Comparison of ENCODE assay signal across 12 cellular contexts in the genomic region with DNA sequence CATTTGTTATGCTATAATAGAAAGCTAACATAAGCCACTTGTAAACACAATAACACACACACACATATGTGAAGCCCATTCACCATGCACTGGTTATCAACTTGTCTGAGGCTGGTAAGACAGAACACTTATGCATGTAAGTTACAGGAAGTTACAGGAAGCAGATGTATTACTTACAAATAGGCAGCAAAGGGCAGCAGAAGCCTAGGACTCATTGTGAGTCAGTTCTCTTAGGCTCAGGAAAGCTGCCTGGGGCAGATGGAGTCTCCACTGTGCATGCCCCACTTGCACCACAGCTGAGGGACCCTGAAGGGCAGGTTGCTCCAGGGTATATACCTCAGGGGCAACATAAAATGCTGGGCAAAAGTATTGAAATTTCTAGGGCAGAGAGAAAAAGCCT.
DNase-seq lines count a peak whose midpoint lies in the region; ATAC-seq and TF ChIP-seq lines count a peak whose summit lies in the region.
"Had no signal": no experiment of that assay in that cellular context is flagged by ENCODE, and none has a peak within 500 bp of the region (broad histone marks: within the 10 kb centered on the region; RNA-seq: fewer than 3 reads in every experiment).

No MANE protein-coding gene starts in this region.

- intact Hi-C loops in MCF 10A (cut with micrococcal nuclease) (loop anchor here (1.0 to 5.0 kb wide), 2 partner anchors 436 to 489 kb away; no protein-coding TSS in a partner anchor), breast epithelium (cut with DNase I; ENCODE audit: low total_unique reads) (no loop called here), esophagus muscularis mucosa (cut with DNase I) (no loop called here)

- H3K36me3 ChIP-seq in breast epithelium, result no peaks in the 10 kb centered on the region
- no peaks in the 10 kb centered on the region for H3K36me3 ChIP-seq in smooth muscle cell (ENCODE audit: low read depth)
- no peaks in the 10 kb centered on the region for H3K36me3 ChIP-seq in esophagus muscularis mucosa

- TF ChIP-seq POLR2A in breast epithelium (IDR thresholded peaks at IDR 0.05) (no peak), esophagus muscularis mucosa (IDR thresholded peaks at IDR 0.05; ENCODE audit: low read depth) (no peak)

- H3K4me2 ChIP-seq in smooth muscle cell, result no peak overlapping the region

- no peaks in the 10 kb centered on the region for H3K36me3 Mint-ChIP-seq in MCF 10A (ENCODE audit: insufficient read depth, unreplicated experiment)
- H3K36me3 Mint-ChIP-seq: stimulated activated naive B cell treated with anti-CD40 and anti-IgM and Interleukin-4, amounts not matched to agents 10 μg/mL and 1 μg/mL and 100 μg/mL, for 72 hours had no signal

- no peaks in the 10 kb centered on the region for H3K27me3 ChIP-seq in breast epithelium
- H3K27me3 ChIP-seq in smooth muscle cell (ENCODE audit: low read depth), result no peaks in the 10 kb centered on the region
- no peaks in the 10 kb centered on the region for H3K27me3 ChIP-seq in esophagus muscularis mucosa

- peak; percentile 4 for DNase-seq in MCF 10A (ENCODE audit: unreplicated experiment)
- DNase-seq in breast epithelium (ENCODE audit: low spot score in 2 of 2), result no peak
- DNase-seq in RKO (ENCODE audit: low spot score), result peak; percentile 49
- DNase-seq in epithelial cell of proximal tubule (ENCODE audit: low read depth), result no peak
- DNase-seq in smooth muscle cell (lab: John Stamatoyannopoulos, UW; ENCODE audit: unreplicated experiment), result no peak
- no peak for DNase-seq in esophagus muscularis mucosa (ENCODE audit: extremely low spot score)
- no peak for DNase-seq in activated T-cell treated with anti-CD3 and anti-CD28 coated beads for 4 hours
- DNase-seq: left cardiac atrium; NCI-H1694; stimulated activated naive B cell treated with anti-CD40 and anti-IgM and Interleukin-4, amounts not matched to agents 10 μg/mL and 1 μg/mL and 100 μg/mL, for 72 hours had no signal

- no peak for TF ChIP-seq CTCF in MCF 10A (IDR thresholded peaks at IDR 0.05; ENCODE audit: unreplicated experiment)
- no peak for TF ChIP-seq CTCF in breast epithelium (IDR thresholded peaks at IDR 0.05)
- TF ChIP-seq CTCF in epithelial cell of proximal tubule (conservative IDR thresholded peaks at IDR 0.05; ENCODE audit: low read depth, low read length), result peak; percentile 31
- no peak for TF ChIP-seq CTCF in smooth muscle cell (IDR thresholded peaks at IDR 0.05; ENCODE audit: borderline replicate concordance, insufficient read depth, poor library complexity, severe bottlenecking)
- TF ChIP-seq CTCF in esophagus muscularis mucosa (IDR thresholded peaks at IDR 0.05), result no peak

- H3K4me3 ChIP-seq in breast epithelium, result no peak overlapping the region
- no peak overlapping the region for H3K4me3 ChIP-seq in epithelial cell of proximal tubule (ENCODE audit: low read depth, low read length)
- no peak overlapping the region for H3K4me3 ChIP-seq in smooth muscle cell
- no peak overlapping the region for H3K4me3 ChIP-seq in esophagus muscularis mucosa

- H4K20me1 ChIP-seq in smooth muscle cell (ENCODE audit: low read depth), result no peaks in the 10 kb centered on the region

- BruUV-seq in MCF 10A (replicated peaks; lab: Mats Ljungman, UMichigan), result no TSS peak

- H3K9ac ChIP-seq in smooth muscle cell (ENCODE audit: low read depth), result no peak overlapping the region

- H3K27ac Mint-ChIP-seq in MCF 10A (ENCODE audit: low read depth, unreplicated experiment), result no peak overlapping the region
- H3K27ac Mint-ChIP-seq: stimulated activated naive B cell treated with anti-CD40 and anti-IgM and Interleukin-4, amounts not matched to agents 10 μg/mL and 1 μg/mL and 100 μg/mL, for 72 hours; T-helper 2 cell treated with Interferon-gamma antibody and Interleukin-4, amounts not matched to agents 5 μg/mL and 100 μg/mL, for 36 hours had no signal

- H3K4me1 ChIP-seq in breast epithelium, result no peaks in the 10 kb centered on the region
- no peaks in the 10 kb centered on the region for H3K4me1 ChIP-seq in smooth muscle cell (ENCODE audit: low read depth)
- no peaks in the 10 kb centered on the region for H3K4me1 ChIP-seq in esophagus muscularis mucosa

- H3K4me1 Mint-ChIP-seq in MCF 10A (ENCODE audit: insufficient read depth, unreplicated experiment), result peaks cover 20% of the 10 kb centered on the region

- H3K27me3 Mint-ChIP-seq in MCF 10A (ENCODE audit: insufficient read depth, unreplicated experiment), result no peaks in the 10 kb centered on the region
- H3K27me3 Mint-ChIP-seq: stimulated activated naive B cell treated with anti-CD40 and anti-IgM and Interleukin-4, amounts not matched to agents 10 μg/mL and 1 μg/mL and 100 μg/mL, for 72 hours had no signal

- peak overlapping the region; percentile 4 for H2AFZ ChIP-seq in smooth muscle cell (ENCODE audit: low read depth)

- H3K79me2 ChIP-seq in smooth muscle cell (ENCODE audit: low read depth), result no peaks in the 10 kb centered on the region

- H3K9me3 ChIP-seq in breast epithelium (peaks cover 0 to 8% of the 10 kb centered on the region in 2 donors), smooth muscle cell (replicated peaks; ENCODE audit: low read depth) (peaks cover 5% of the 10 kb centered on the region), esophagus muscularis mucosa (peaks cover 0 to 11% (median 6%) of the 10 kb centered on the region in 4 donors)

- H3K9me3 Mint-ChIP-seq in MCF 10A (ENCODE audit: unreplicated experiment), result peaks cover 19% of the 10 kb centered on the region

- CTCF ChIA-PET in MCF 10A (lab: Yijun Ruan, JAX), result interaction anchor here (0.6 to 3.0 kb wide), 2 partner anchors 178 to 437 kb away, joined by 5 to 22 read pairs; no protein-coding TSS in a partner anchor

- H3K27ac ChIP-seq in breast epithelium (no peak overlapping the region), smooth muscle cell (ENCODE audit: low read depth) (no peak overlapping the region), esophagus muscularis mucosa (replicated peaks in 1 of 4) (no peak overlapping the region)

- POLR2A ChIA-PET in MCF 10A (lab: Yijun Ruan, JAX), result no interaction called here

- H3F3A ChIP-seq in smooth muscle cell (ENCODE audit: low read depth), result no peaks in the 10 kb centered on the region

- H3K4me3 Mint-ChIP-seq in MCF 10A (ENCODE audit: unreplicated experiment), result no peak overlapping the region
- H3K4me3 Mint-ChIP-seq: stimulated activated naive B cell treated with anti-CD40 and anti-IgM and Interleukin-4, amounts not matched to agents 10 μg/mL and 1 μg/mL and 100 μg/mL, for 72 hours; T-helper 2 cell treated with Interferon-gamma antibody and Interleukin-4, amounts not matched to agents 5 μg/mL and 100 μg/mL, for 36 hours had no signal

- no peak for TF ChIP-seq EP300 in esophagus muscularis mucosa (IDR thresholded peaks at IDR 0.05)

- ATAC-seq in HG02571 (IDR thresholded peaks at IDR 0.05; ENCODE audit: unreplicated experiment), result no peak
- ATAC-seq: left cardiac atrium; stimulated activated naive B cell treated with anti-CD40 and anti-IgM and Interleukin-4, amounts not matched to agents 10 μg/mL and 1 μg/mL and 100 μg/mL, for 72 hours had no signal

Comparison
In these comparisons a context has a peak if more than half of its experiments do, and no peak if none do; other contexts are left out.
1. DNase-seq: peak in MCF 10A (single experiment) and RKO (single experiment); none in breast epithelium (0 of 2), epithelial cell of proximal tubule (single experiment), smooth muscle cell (single experiment), esophagus muscularis mucosa (single experiment) and activated T-cell treated with anti-CD3 and anti-CD28 coated beads for 4 hours (single experiment).